21 cellular contexts compared by ENCODE assay signal in genomic region chr22:27545071-27545470, GRCh38.
"Had no signal": no experiment of that assay in that cellular context is flagged by ENCODE, and none has a peak within 500 bp of the region (broad histone marks: within the 10 kb centered on the region; RNA-seq: fewer than 3 reads in every experiment).

No MANE protein-coding gene starts in this region.

- DNase-seq: activated CD4-positive, alpha-beta T cell treated with anti-CD3 and anti-CD28 coated beads for 48 hours; activated CD4-positive, alpha-beta T cell treated with anti-CD3 and anti-CD28 coated beads, Interleukin-2, amount 50 U/mL, for 4 hours; activated CD4-positive, CD25-positive, alpha-beta regulatory T cell treated with anti-CD3 and anti-CD28 coated beads, Interleukin-2, amount 50 U/mL, for 72 hours; activated CD8-positive, alpha-beta memory T cell treated with anti-CD3 and anti-CD28 coated beads, Interleukin-2, amount 50 U/mL, for 48 hours; activated CD8-positive, alpha-beta T cell treated with anti-CD3 and anti-CD28 coated beads, Interleukin-2, amount 10 ng/mL, durations not matched to agents 7 days and 5 days; activated naive CD4-positive, alpha-beta T cell; activated T-cell treated with anti-CD3 and anti-CD28 coated beads, Interleukin-2, amount 50 U/mL, for 1 hour; brain microvascular endothelial cell; NCI-H1105; NCI-H1436; NCI-H1694 treated with DMSO at 0.1 percent for 48 hours; NCI-H2029 treated with DMSO at 0.1 percent for 48 hours; NCI-H446 treated with DMSO at 0.1 percent for 48 hours; NCI-H524 treated with DMSO at 0.1 percent for 48 hours; PC-3; SHP77 had no signal

- H3K4me3 Mint-ChIP-seq: activated CD8-positive, alpha-beta T cell treated with anti-CD3 and anti-CD28 coated beads, Interleukin-2, amount 10 ng/mL, durations not matched to agents 7 days and 5 days; activated naive CD4-positive, alpha-beta T cell treated with anti-CD3 and anti-CD28 coated beads, Interleukin-2, amount 50 U/mL, for 24 hours; T-helper 1 cell treated with Interleukin-12 subunit alpha and Interleukin-12 subunit beta and Interleukin-4 antibody, amounts not matched to agents 30 μg/mL and 1 μg/mL, for 36 hours; WTC11 had no signal

- H3K27ac Mint-ChIP-seq: activated CD8-positive, alpha-beta T cell treated with anti-CD3 and anti-CD28 coated beads, Interleukin-2, amount 10 ng/mL, durations not matched to agents 7 days and 5 days; activated naive CD4-positive, alpha-beta T cell treated with anti-CD3 and anti-CD28 coated beads, Interleukin-2, amount 50 U/mL, for 24 hours; T-helper 1 cell treated with Interleukin-12 subunit alpha and Interleukin-12 subunit beta and Interleukin-4 antibody, amounts not matched to agents 30 μg/mL and 1 μg/mL, for 36 hours; WTC11 had no signal

- H3K4me1 Mint-ChIP-seq: activated naive CD4-positive, alpha-beta T cell treated with anti-CD3 and anti-CD28 coated beads, Interleukin-2, amount 50 U/mL, for 24 hours had no signal

- H3K36me3 Mint-ChIP-seq: activated naive CD4-positive, alpha-beta T cell treated with anti-CD3 and anti-CD28 coated beads, Interleukin-2, amount 50 U/mL, for 24 hours; WTC11 had no signal

- H3K27me3 ChIP-seq: brain microvascular endothelial cell, cardiac muscle cell had no signal

- H3K9me3 Mint-ChIP-seq: activated naive CD4-positive, alpha-beta T cell treated with anti-CD3 and anti-CD28 coated beads, Interleukin-2, amount 50 U/mL, for 24 hours; T-helper 1 cell treated with Interleukin-12 subunit alpha and Interleukin-12 subunit beta and Interleukin-4 antibody, amounts not matched to agents 30 μg/mL and 1 μg/mL, for 36 hours; WTC11 had no signal

- H3K36me3 ChIP-seq: brain microvascular endothelial cell, cardiac muscle cell had no signal

- H3K4me3 ChIP-seq: cardiac muscle cell had no signal

- H3K4me2 ChIP-seq: KMS-11 had no signal

- H3K27ac ChIP-seq: brain microvascular endothelial cell, cardiac muscle cell, KMS-11 had no signal

- H3K9ac ChIP-seq: KMS-11 had no signal
